ENCODE assay signal across 20 cellular contexts in genomic region chr13:60332682-60333081, GRCh38.
DNase-seq lines count a peak whose midpoint lies in the region; FAIRE-seq and TF ChIP-seq lines count a peak whose summit lies in the region.
"Had no signal": no experiment of that assay in that cellular context is flagged by ENCODE, and none has a peak within 500 bp of the region (broad histone marks: within the 10 kb centered on the region; RNA-seq: fewer than 3 reads in every experiment).

No MANE protein-coding gene starts in this region.

- no peak overlapping the region for H3K4me3 ChIP-seq in H1 (ENCODE audit: extremely low read depth in 1 of 4, insufficient read depth in 2 of 4, low read depth in 3 of 4, low read length in 4 of 4)
- H3K4me3 ChIP-seq: A549 had no signal

- no peaks in the 10 kb centered on the region for H3K79me2 ChIP-seq in H1 (ENCODE audit: control insufficient read depth in 1 of 2, insufficient read depth in 2 of 2, low read length in 2 of 2)

- no peak overlapping the region for H2BK5ac ChIP-seq in H1 (ENCODE audit: low read depth, low read length)

- no peak overlapping the region for H3K18ac ChIP-seq in H1 (ENCODE audit: extremely low read depth, low read length)

- no peak overlapping the region for H2AK5ac ChIP-seq in H1 (ENCODE audit: low read depth, low read length)

- H4K5ac ChIP-seq in H1 (ENCODE audit: insufficient read length, low read depth, low read length): no peak overlapping the region

- no peak overlapping the region for H3K4ac ChIP-seq in H1 (replicated peaks; ENCODE audit: insufficient read length, low read depth, low read length)

- TF ChIP-seq CTCF in H1 (IDR thresholded peaks at IDR 0.05; ENCODE audit: control extremely low read depth in 1 of 3, insufficient read depth in 1 of 3, low read depth in 1 of 3, low read length in 3 of 3): no peak

- H2BK20ac ChIP-seq in H1 (ENCODE audit: low read length): no peak overlapping the region

- H3K4me2 ChIP-seq in H1 (ENCODE audit: insufficient read depth in 1 of 2, low read depth in 2 of 2, low read length in 2 of 2): no peak overlapping the region
- H3K4me2 ChIP-seq: A549 had no signal

- no peak overlapping the region for H3K23ac ChIP-seq in H1 (ENCODE audit: insufficient read length)

- H2AFZ ChIP-seq in H1 (ENCODE audit: low read length): no peak overlapping the region

- CTCF ChIA-PET in H1 (lab: Charles Lee; ENCODE audit: partially characterized antibody): interaction anchor here (0.6 to 2.1 kb wide), 4 partner anchors 9 to 95 kb away, joined by 3 to 5 read pairs (median 4); no protein-coding TSS in a partner anchor

- H3K23me2 ChIP-seq in H1 (ENCODE audit: low read depth, low read length): no peaks in the 10 kb centered on the region

- no peak overlapping the region for H3K27ac ChIP-seq in H1 (ENCODE audit: low read depth, low read length)
- H3K27ac ChIP-seq: A549 had no signal

- FAIRE-seq in H1 (lab: Jason Lieb, UNC): peak; percentile 32
- FAIRE-seq: A549, GM19239 had no signal

- H4K20me1 ChIP-seq in H1 (replicated peaks in 1 of 2; ENCODE audit: control insufficient read depth in 1 of 2, insufficient read depth in 2 of 2, low read length in 2 of 2): no peaks in the 10 kb centered on the region

- H3K56ac ChIP-seq in H1 (replicated peaks; ENCODE audit: insufficient read length, low read depth, low read length): no peak overlapping the region

- H4K91ac ChIP-seq in H1 (replicated peaks; ENCODE audit: insufficient read length, low read length): no peak overlapping the region

- POLR2A ChIA-PET in H1 (lab: Charles Lee; ENCODE audit: partially characterized antibody): no interaction called here

- TF ChIP-seq EP300 in H1 (IDR thresholded peaks at IDR 0.05; ENCODE audit: borderline replicate concordance in 1 of 2, low read depth in 2 of 2, low read length in 2 of 2): no peak

- no peak for TF ChIP-seq RAD21 in H1 (IDR thresholded peaks at IDR 0.05 in 1 of 2, conservative IDR thresholded peaks at IDR 0.05 in 1 of 2; ENCODE audit: low read depth in 2 of 2, low read length in 2 of 2)

- H3K4me1 ChIP-seq in H1 (replicated peaks in 1 of 4; ENCODE audit: control insufficient read depth in 3 of 4, insufficient read depth in 4 of 4, low read length in 3 of 4): no peaks in the 10 kb centered on the region; a peak in 1 of 7 replicates
- H3K4me1 ChIP-seq: A549 had no signal

- no peaks in the 10 kb centered on the region; a peak in 1 of 4 replicates for H3K9me3 ChIP-seq in H1 (ENCODE audit: insufficient read depth in 2 of 2, low read depth in 1 of 2, low read length in 1 of 2)
- H3K9me3 ChIP-seq: A549 had no signal

- H3K27me3 ChIP-seq in H1 (replicated peaks in 1 of 4; ENCODE audit: control insufficient read depth in 3 of 4, extremely low read depth in 1 of 4, insufficient read depth in 3 of 4, low read length in 3 of 4): no peaks in the 10 kb centered on the region

- H4K8ac ChIP-seq in H1 (ENCODE audit: extremely low read depth, insufficient read depth, low read length): no peak overlapping the region

- no peaks in the 10 kb centered on the region for H3K36me3 ChIP-seq in H1 (ENCODE audit: control insufficient read depth in 2 of 4, insufficient read depth in 4 of 4, low read length in 3 of 4)

- WGBS in H1 (ENCODE audit: extremely low coverage in 1 of 2, insufficient coverage in 1 of 2, insufficient read length in 1 of 2, insufficient replicate concordance in 2 of 2, low coverage in 1 of 2, low lambda C conversion rate in 2 of 2, missing lambda C conversion rate in 1 of 2), 2 experiments: 90% methylated on average over 1 of the region's 1 CpG; no CpG with 5 or more reads in 1 of the 2 experiments

- TF ChIP-seq POLR2A in H1 (IDR thresholded peaks at IDR 0.05; ENCODE audit: control extremely low read depth in 1 of 2, low read depth in 2 of 2, low read length in 2 of 2): no peak

- no peak overlapping the region for H3K14ac ChIP-seq in H1 (ENCODE audit: insufficient read length)

- no peak overlapping the region for H2BK12ac ChIP-seq in H1 (ENCODE audit: low read depth, low read length)

- DNase-seq in SKM-1 treated with dmso at 0.1 percent for 144 hours (lab: John Stamatoyannopoulos, UW; ENCODE audit: unreplicated experiment): peak; percentile 14
- DNase-seq in SKM-1 (lab: John Stamatoyannopoulos, UW; ENCODE audit: unreplicated experiment): no peak
- peak; percentile 22 for DNase-seq in OCI-M1 (lab: John Stamatoyannopoulos, UW)
- DNase-seq in H1 (ENCODE audit: low read depth in 1 of 2, low spot score in 2 of 2): no peak
- DNase-seq in SW 1271 (lab: John Stamatoyannopoulos, UW): no peak
- DNase-seq in NCI-H1417 (lab: John Stamatoyannopoulos, UW): no peak
- DNase-seq in NCI-H1930 (lab: John Stamatoyannopoulos, UW): no peak
- DNase-seq: 8988T; C1 segment of cervical spinal cord; Calu3; CD4-positive, alpha-beta memory T cell; COR-L47; DMS53; DMS79 treated with DMSO at 0.1 percent for 48 hours; GF-D8; GOT3; H7; HCEC 1CT had no signal

- no peaks in the 10 kb centered on the region for H3K79me1 ChIP-seq in H1 (ENCODE audit: low read depth, low read length)

- H2BK120ac ChIP-seq in H1 (replicated peaks; ENCODE audit: low read depth, low read length): no peak overlapping the region

- no peak overlapping the region for H2BK15ac ChIP-seq in H1 (ENCODE audit: low read length)

- H3K9ac ChIP-seq in H1 (replicated peaks in 1 of 4; ENCODE audit: extremely low read depth in 1 of 4, low read depth in 3 of 4, low read length in 3 of 4): no peak overlapping the region

TF ChIP-seq in H1, 55 proteins besides CTCF, POLR2A, EP300 and RAD21:
- no peak for TF ChIP-seq ATF3 (IDR thresholded peaks at IDR 0.05; ENCODE audit: insufficient read depth, low read depth, low read length)
- no peak for TF ChIP-seq MAX (IDR thresholded peaks at IDR 0.05)
- TF ChIP-seq BCL11A (IDR thresholded peaks at IDR 0.05; ENCODE audit: low read depth in 2 of 2, low read length in 2 of 2): no peak
- TF ChIP-seq KDM1A (IDR thresholded peaks at IDR 0.05; ENCODE audit: borderline replicate concordance, low read length): no peak
- TF ChIP-seq CTBP2 (IDR thresholded peaks at IDR 0.05; ENCODE audit: borderline replicate concordance, insufficient read depth, insufficient read length, low read length): no peak
- no peak for TF ChIP-seq SP1 (IDR thresholded peaks at IDR 0.05; ENCODE audit: low read depth, low read length)
- no peak for TF ChIP-seq RFX5 (IDR thresholded peaks at IDR 0.05; ENCODE audit: borderline replicate concordance, low read depth, low read length)

Comparison
In these comparisons a context has a peak if more than half of its experiments do, and no peak if none do; other contexts are left out.
1. DNase-seq: peak in SKM-1 treated with dmso at 0.1 percent for 144 hours (single experiment) and OCI-M1 (single experiment); none in SKM-1 (single experiment), H1 (0 of 2), SW 1271 (0 of 2), NCI-H1417 (0 of 3) and NCI-H1930 (0 of 2).